Comparison of ENCODE assay signal across 24 cellular contexts in genomic region chr14:75319021-75319420, GRCh38. TPM values are rescaled to one million over a fixed set of nuclear protein-coding genes. Genes with fewer than 3 reads are reported as not detected.
DNase-seq lines count a peak whose midpoint lies in the region; ATAC-seq, FAIRE-seq and TF ChIP-seq lines count a peak whose summit lies in the region.
"Had no signal": no experiment of that assay in that cellular context is flagged by ENCODE, and none has a peak within 500 bp of the region (broad histone marks: within the 10 kb centered on the region; RNA-seq: fewer than 3 reads in every experiment).

No MANE protein-coding gene starts in this region.

- no peak overlapping the region for H2AFZ ChIP-seq in K562 (ENCODE audit: low read depth, low read length)

- no peak overlapping the region for H3K4me2 ChIP-seq in K562 (ENCODE audit: insufficient read depth, low read length)
- H3K4me2 ChIP-seq: BLaER1 had no signal

- POLR2A ChIA-PET in K562 (lab: Yijun Ruan, JAX), result no interaction called here

- DNase-seq in HTR-8/SVneo (ENCODE audit: insufficient read length, low spot score), result no peak
- no peak for DNase-seq in K562 (ENCODE audit: extremely low read depth in 1 of 4, low spot score in 3 of 4)
- DNase-seq in mesenteric fat pad (ENCODE audit: low spot score), result peak; percentile 11
- DNase-seq in DMS153 (lab: John Stamatoyannopoulos, UW), result no peak
- DNase-seq in esophagus squamous epithelium (lab: John Stamatoyannopoulos, UW), result no peak
- DNase-seq in posterior vena cava (ENCODE audit: low spot score), result no peak
- DNase-seq: 8988T; ACHN; BE2C; C1 segment of cervical spinal cord; CD4-positive, alpha-beta memory T cell; CD4-positive, CD25-positive, alpha-beta regulatory T cell; CD8-positive, alpha-beta memory T cell; COR-L47; DMS 273 treated with DMSO at 0.1 percent for 48 hours; DMS79 treated with DMSO at 0.1 percent for 48 hours; GF-D8 had no signal

- TF ChIP-seq CTCF in GM12873 (IDR thresholded peaks at IDR 0.05; ENCODE audit: insufficient read depth, low read depth, low read length, missing control alignments) (peak; percentile 2), K562 (IDR thresholded peaks at IDR 0.05 in 2 of 3, conservative IDR thresholded peaks at IDR 0.05 in 1 of 3; ENCODE audit: insufficient read depth in 2 of 3, low read depth in 1 of 3, low read length in 3 of 3) (no peak), esophagus squamous epithelium (IDR thresholded peaks at IDR 0.05) (no peak)

- peaks cover 0 to 3% of the 10 kb centered on the region in 2 experiments; a peak in 2 of 5 replicates for H3K4me1 ChIP-seq in K562 (replicated peaks in 1 of 2; ENCODE audit: control insufficient read depth in 2 of 2, insufficient read depth in 2 of 2, low read length in 2 of 2)
- H3K4me1 ChIP-seq in esophagus squamous epithelium, result peaks cover 0 to 12% (median 0%) of the 10 kb centered on the region in 3 donors
- H3K4me1 ChIP-seq: BE2C had no signal

- H3K36me3 ChIP-seq in K562 (ENCODE audit: control insufficient read depth, insufficient read depth, low read length), result no peaks in the 10 kb centered on the region
- H3K36me3 ChIP-seq in esophagus squamous epithelium, result no peaks in the 10 kb centered on the region
- H3K36me3 ChIP-seq: BE2C, BLaER1 had no signal

- TF ChIP-seq RAD21 in K562 (CRISPR knock-in tag; conservative IDR thresholded peaks at IDR 0.05 in 1 of 2, IDR thresholded peaks at IDR 0.05 in 1 of 2), result no peak

- H3K9ac ChIP-seq in K562 (ENCODE audit: insufficient read depth in 1 of 2, low read depth in 2 of 2, low read length in 2 of 2), result no peak overlapping the region
- H3K9ac ChIP-seq: BLaER1 had no signal

- FAIRE-seq in HTR-8/SVneo (lab: Jason Lieb, UNC) (peak; percentile 72), K562 (lab: Jason Lieb, UNC) (no peak)
- FAIRE-seq: A204.1, G401.6, GM12878, GM12892, GM18507 had no signal

- ATAC-seq in K562, result no peak
- ATAC-seq: GM12878 had no signal

- H3K4me3 ChIP-seq in K562, result no peak overlapping the region
- no peak overlapping the region for H3K4me3 ChIP-seq in esophagus squamous epithelium
- H3K4me3 ChIP-seq: BLaER1, GM12878 had no signal

- TF ChIP-seq POLR2A in K562 (conservative IDR thresholded peaks at IDR 0.05) (no peak), esophagus squamous epithelium (IDR thresholded peaks at IDR 0.05) (no peak)

- no peaks in the 10 kb centered on the region for H4K20me1 ChIP-seq in K562 (replicated peaks; ENCODE audit: control insufficient read depth, insufficient read depth, low read length)
- H4K20me1 ChIP-seq: BLaER1 had no signal

- no peaks in the 10 kb centered on the region for H3K9me1 ChIP-seq in K562 (ENCODE audit: control insufficient read depth, insufficient read depth, low read length)

- intact Hi-C loops in K562 (cut with micrococcal nuclease), result no loop called here
- intact Hi-C loops in esophagus squamous epithelium (cut with DNase I), result loop anchor here (10.0 kb wide), 1 partner anchor 246 kb away; no protein-coding TSS in a partner anchor
- intact Hi-C loops in posterior vena cava (cut with DNase I), result no loop called here

- H3K79me2 ChIP-seq in K562 (ENCODE audit: control insufficient read depth, insufficient read depth, low read length), result no peaks in the 10 kb centered on the region

- TF ChIP-seq EP300 in K562 (IDR thresholded peaks at IDR 0.05; ENCODE audit: low read length), result no peak

- 10% methylated on average over 2 of the region's 2 CpGs for WGBS in K562 (ENCODE audit: insufficient coverage, low coverage, missing lambda C conversion rate)
- WGBS in esophagus squamous epithelium, 2 donors, result 91 to 100% methylated on average over 2 of the region's 2 CpGs

- peaks cover 2 to 29% of the 10 kb centered on the region in 2 experiments; a peak in 2 of 5 replicates for H3K27me3 ChIP-seq in K562 (ENCODE audit: control insufficient read depth in 2 of 2, insufficient read depth in 2 of 2, low read length in 2 of 2)
- no peaks in the 10 kb centered on the region for H3K27me3 ChIP-seq in esophagus squamous epithelium
- H3K27me3 ChIP-seq: BE2C, BLaER1 had no signal

- H3K27ac ChIP-seq in K562 (ENCODE audit: extremely low read depth, low read depth, low read length), result no peak overlapping the region
- no peak overlapping the region for H3K27ac ChIP-seq in esophagus squamous epithelium
- H3K27ac ChIP-seq: BLaER1 had no signal

- CTCF ChIA-PET in K562 (lab: Yijun Ruan, JAX; ENCODE audit: low intra/inter-chr PET ratio), result no interaction called here

- H3K9me3 ChIP-seq in K562 (replicated peaks; ENCODE audit: control insufficient read depth, insufficient read depth, low read depth, low read length) (no peaks in the 10 kb centered on the region), esophagus squamous epithelium (no peaks in the 10 kb centered on the region)
- H3K9me3 ChIP-seq: BE2C, BLaER1 had no signal

- BruUV-seq in K562 (replicated peaks; lab: Mats Ljungman, UMichigan), result no TSS peak

- in situ Hi-C loops in K562 (cut with MboI), result loop anchor here (5.0 kb wide), 1 partner anchor 173 kb away; no protein-coding TSS in a partner anchor

TF ChIP-seq in K562, 482 proteins besides CTCF, POLR2A, EP300 and RAD21:
- TF ChIP-seq ZNF12 (CRISPR knock-in tag; IDR thresholded peaks at IDR 0.05), result peak; percentile 97
- TF ChIP-seq TAF1 (IDR thresholded peaks at IDR 0.05; ENCODE audit: control insufficient read depth, extremely low read depth, insufficient read depth, low read length, severe bottlenecking), result no peak

RNA-seq across cellular contexts. Expression of gene FOS, which starts 40.4 kb away (rescaled TPM):
- total RNA-seq in K562 (2011; cell fraction: chromatin; rRNA removed; ENCODE audit: low replicate concordance), result 20.9 and 54.0 TPM in 2 replicates
- total RNA-seq in K562 (2011; cell fraction: nucleolus; rRNA removed), result 42.1 and 51.5 TPM in 2 replicates
- total RNA-seq in K562 (2011; cell fraction: nucleoplasm; rRNA removed), result 28.7 and 32.3 TPM in 2 replicates
- 12.1 and 19.4 TPM in 2 replicates for total RNA-seq in K562 (2014; rRNA removed)
- total RNA-seq in K562 (2014; rRNA removed; fragmentation: Illumina TruSeq; extraction: Trizol), result 4.2 and 8.9 TPM in 2 replicates
- total RNA-seq in K562 (2015; rRNA removed; fragmentation: Illumina TruSeq; extraction: Trizol), result 0.54 and 1.1 TPM in 2 replicates
- 13.8 and 17.4 TPM in 2 replicates for total RNA-seq in K562 (2021)
- 3.6 and 5.7 TPM in 2 replicates for polyA plus RNA-seq in K562 (2011; rRNA removed)
- 3.7 and 20.6 TPM in 2 replicates for polyA plus RNA-seq in K562 (2011; cell fraction: cytosol; rRNA removed)
- polyA plus RNA-seq in K562 (2011; cell fraction: nucleus; rRNA removed), result 13.7 and 48.9 TPM in 2 replicates
- polyA plus RNA-seq in K562 (2012), result 8.3 and 9.7 TPM in 2 replicates
- polyA plus RNA-seq in K562 (2014; fragmentation: Illumina TruSeq; extraction: Trizol), result 8.2 and 12.8 TPM in 2 replicates
- 1 to 10 TPM in 1 of 2 experiments, under 1 TPM in 1; 0.56 to 2.1 TPM for polyA plus RNA-seq in K562 (2014; fragmentation: Nextera tagmentation; extraction: Ambion mirVana)
- 11.6 and 14.8 TPM in 2 replicates for polyA plus RNA-seq in K562 (2014; rRNA removed)
- polyA minus RNA-seq in K562 (2011; rRNA and poly(A)+ RNA removed), result 3.8 and 7.1 TPM in 2 replicates
- polyA minus RNA-seq in K562 (2011; cell fraction: cytosol; rRNA and poly(A)+ RNA removed), result 7.6 and 8.7 TPM in 2 replicates
- polyA minus RNA-seq in K562 (2011; cell fraction: nucleus; rRNA and poly(A)+ RNA removed), result 24.0 and 43.5 TPM in 2 replicates
- 1,900 TPM for total RNA-seq in mesenteric fat pad
- 100 to 1,000 TPM in 1 of 4 donors, 10 to 100 TPM in 3; 62.2 to 181 (median 88.6) TPM for total RNA-seq in esophagus squamous epithelium
- 100 to 1,000 TPM; 485 to 992 TPM for total RNA-seq in posterior vena cava
